In the genomic region with DNA sequence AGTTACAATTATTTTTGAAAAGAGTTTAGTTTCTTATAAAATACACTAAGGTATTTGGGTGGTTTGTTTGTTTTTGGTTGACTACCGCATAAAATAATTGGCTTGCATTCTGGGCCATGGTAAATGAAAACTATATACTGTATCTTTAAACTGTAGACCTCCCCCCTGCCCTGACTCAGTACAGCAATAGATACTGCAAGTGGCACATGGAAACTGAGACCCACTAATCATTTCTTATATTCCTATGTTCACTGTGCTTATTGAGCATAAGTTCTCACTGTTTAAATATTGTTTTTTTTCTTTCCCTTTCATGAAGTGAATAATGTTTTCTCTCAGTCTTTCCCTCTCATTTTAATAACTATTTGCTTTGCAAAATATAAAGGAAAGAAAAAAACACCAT, we compare ENCODE assay signal across 22 cellular contexts. TPM values are rescaled to one million over a fixed set of nuclear protein-coding genes. Genes with fewer than 3 reads are reported as not detected.
A peak's percentile ranks its signal among the peaks of the same experiment; 100 is the strongest.
DNase-seq lines count a peak whose midpoint lies in the region; ATAC-seq and TF ChIP-seq lines count a peak whose summit lies in the region.
"Had no signal": no experiment of that assay in that cellular context is flagged by ENCODE, and none has a peak within 500 bp of the region (broad histone marks: within the 10 kb centered on the region; RNA-seq: fewer than 3 reads in every experiment).

No MANE protein-coding gene starts in this region.

- H3K4me3 ChIP-seq in CD8-positive, alpha-beta T cell (ENCODE audit: low read depth, low read length) = no peak overlapping the region
- no peak overlapping the region for H3K4me3 ChIP-seq in naive thymus-derived CD4-positive, alpha-beta T cell (ENCODE audit: low read length)
- H3K4me3 ChIP-seq: GM12878, GM23338 had no signal

- H3K27ac ChIP-seq in CD8-positive, alpha-beta T cell (ENCODE audit: low read depth, low read length) = no peak overlapping the region
- no peak overlapping the region for H3K27ac ChIP-seq in naive thymus-derived CD4-positive, alpha-beta T cell (ENCODE audit: low read depth, low read length)
- H3K27ac ChIP-seq: C4-2B had no signal

- no peak for DNase-seq in activated naive CD4-positive, alpha-beta T cell treated with anti-CD3 and anti-CD28 coated beads for 36 hours
- no peak for DNase-seq in activated naive CD4-positive, alpha-beta T cell treated with anti-CD3 and anti-CD28 coated beads, Interleukin-2, amount 10 ng/mL, durations not matched to agents 7 days and 5 days
- DNase-seq in CD8-positive, alpha-beta T cell = no peak
- DNase-seq in naive thymus-derived CD4-positive, alpha-beta T cell = no peak
- no peak for DNase-seq in sciatic nerve (ENCODE audit: low spot score)
- DNase-seq in GF-D8 (lab: John Stamatoyannopoulos, UW) = no peak
- DNase-seq: AML-193, HCEC 1CT, Kasumi-1, MM.1S, NCI-H1092, NCI-H1436 treated with DMSO at 0.1 percent for 48 hours, NCI-H2029, NCI-H345, NCI-H524 treated with DMSO at 0.1 percent for 48 hours, PC-3, RPMI8226, SHP77 treated with DMSO at 0.1 percent for 48 hours had no signal

- no peak for TF ChIP-seq CTCF in CD8-positive, alpha-beta T cell (IDR thresholded peaks at IDR 0.05)

- POLR2A ChIA-PET in CD8-positive, alpha-beta T cell (lab: Charles Lee) = interaction anchor here (3.0 kb wide), 1 partner anchor 45 kb away, joined by 15 read pairs; the partner anchor contains the start of gene RASA2
- POLR2A ChIA-PET in naive thymus-derived CD4-positive, alpha-beta T cell (lab: Charles Lee) = interaction anchor here (1.0 to 3.0 kb wide), 2 partner anchors 34 to 46 kb away, joined by 3 to 30 read pairs; partner anchors contain the start of gene RASA2

- CTCF ChIA-PET in activated naive CD4-positive, alpha-beta T cell treated with anti-CD3 and anti-CD28 coated beads for 36 hours (lab: Charles Lee) = interaction anchor here (1.6 kb wide), 1 partner anchor 24 kb away, joined by 3 read pairs; no protein-coding TSS in a partner anchor
- CTCF ChIA-PET in activated naive CD4-positive, alpha-beta T cell treated with anti-CD3 and anti-CD28 coated beads, Interleukin-2, amount 10 ng/mL, durations not matched to agents 7 days and 5 days (lab: Charles Lee) = no interaction called here
- CTCF ChIA-PET in CD8-positive, alpha-beta T cell (lab: Charles Lee) = no interaction called here
- CTCF ChIA-PET in naive thymus-derived CD4-positive, alpha-beta T cell (lab: Charles Lee) = interaction anchor here (0.8 to 1.2 kb wide), 2 partner anchors 20 to 23 kb away, joined by 3 read pairs; no protein-coding TSS in a partner anchor

- H3K9me3 Mint-ChIP-seq in activated naive CD4-positive, alpha-beta T cell treated with anti-CD3 and anti-CD28 coated beads for 36 hours = peaks cover 8% of the 10 kb centered on the region
- H3K9me3 Mint-ChIP-seq in activated naive CD4-positive, alpha-beta T cell treated with anti-CD3 and anti-CD28 coated beads, Interleukin-2, amount 10 ng/mL, durations not matched to agents 7 days and 5 days = peaks cover 9% of the 10 kb centered on the region
- peaks cover 6% of the 10 kb centered on the region for H3K9me3 Mint-ChIP-seq in CD8-positive, alpha-beta T cell
- H3K9me3 Mint-ChIP-seq in activated T-helper 17 cell treated with anti-CD3 and anti-CD28 coated beads, Interleukin-2, amount 50 U/mL, for 72 hours = no peaks in the 10 kb centered on the region
- H3K9me3 Mint-ChIP-seq in naive thymus-derived CD4-positive, alpha-beta T cell = peaks cover 0 to 13% (median 6%) of the 10 kb centered on the region in 11 donors

- peaks cover 45% of the 10 kb centered on the region for H3K4me1 ChIP-seq in CD8-positive, alpha-beta T cell (ENCODE audit: insufficient read depth, low read length)
- H3K4me1 ChIP-seq in naive thymus-derived CD4-positive, alpha-beta T cell (ENCODE audit: control insufficient read depth in 2 of 2, insufficient read depth in 2 of 2, low read length in 2 of 2) = peaks cover 22 to 55% of the 10 kb centered on the region in 2 donors

- H3K4me3 Mint-ChIP-seq in activated naive CD4-positive, alpha-beta T cell treated with anti-CD3 and anti-CD28 coated beads for 36 hours = no peak overlapping the region
- H3K4me3 Mint-ChIP-seq in activated naive CD4-positive, alpha-beta T cell treated with anti-CD3 and anti-CD28 coated beads, Interleukin-2, amount 10 ng/mL, durations not matched to agents 7 days and 5 days = no peak overlapping the region
- H3K4me3 Mint-ChIP-seq in CD8-positive, alpha-beta T cell = no peak overlapping the region
- H3K4me3 Mint-ChIP-seq in activated T-helper 17 cell treated with anti-CD3 and anti-CD28 coated beads, Interleukin-2, amount 50 U/mL, for 72 hours = no peak overlapping the region
- peak overlapping the region in 3 of 10 donors; percentile 1 to 48 (median 41) for H3K4me3 Mint-ChIP-seq in naive thymus-derived CD4-positive, alpha-beta T cell
- H3K4me3 Mint-ChIP-seq: GM23338 had no signal

- peaks cover 62% of the 10 kb centered on the region for H3K4me1 Mint-ChIP-seq in activated naive CD4-positive, alpha-beta T cell treated with anti-CD3 and anti-CD28 coated beads for 36 hours (ENCODE audit: low read depth)
- H3K4me1 Mint-ChIP-seq in activated naive CD4-positive, alpha-beta T cell treated with anti-CD3 and anti-CD28 coated beads, Interleukin-2, amount 10 ng/mL, durations not matched to agents 7 days and 5 days = peaks cover 36% of the 10 kb centered on the region
- peaks cover 67% of the 10 kb centered on the region for H3K4me1 Mint-ChIP-seq in CD8-positive, alpha-beta T cell (ENCODE audit: low read depth)
- peaks cover 24% of the 10 kb centered on the region for H3K4me1 Mint-ChIP-seq in activated T-helper 17 cell treated with anti-CD3 and anti-CD28 coated beads, Interleukin-2, amount 50 U/mL, for 72 hours
- H3K4me1 Mint-ChIP-seq in naive thymus-derived CD4-positive, alpha-beta T cell = peaks cover 36 to 83% (median 79%) of the 10 kb centered on the region in 7 donors
- H3K4me1 Mint-ChIP-seq: GM23338 had no signal

- no peaks in the 10 kb centered on the region for H3K27me3 Mint-ChIP-seq in activated naive CD4-positive, alpha-beta T cell treated with anti-CD3 and anti-CD28 coated beads for 36 hours (ENCODE audit: low read depth)
- H3K27me3 Mint-ChIP-seq in activated naive CD4-positive, alpha-beta T cell treated with anti-CD3 and anti-CD28 coated beads, Interleukin-2, amount 10 ng/mL, durations not matched to agents 7 days and 5 days = no peaks in the 10 kb centered on the region
- H3K27me3 Mint-ChIP-seq in CD8-positive, alpha-beta T cell (ENCODE audit: low read depth) = no peaks in the 10 kb centered on the region
- no peaks in the 10 kb centered on the region for H3K27me3 Mint-ChIP-seq in activated T-helper 17 cell treated with anti-CD3 and anti-CD28 coated beads, Interleukin-2, amount 50 U/mL, for 72 hours
- H3K27me3 Mint-ChIP-seq in naive thymus-derived CD4-positive, alpha-beta T cell = no peaks in the 10 kb centered on the region

- peaks cover 6% of the 10 kb centered on the region for H3K36me3 ChIP-seq in CD8-positive, alpha-beta T cell (ENCODE audit: insufficient read depth, low read length)
- peaks cover 5 to 9% (median 6%) of the 10 kb centered on the region in 3 experiments for H3K36me3 ChIP-seq in naive thymus-derived CD4-positive, alpha-beta T cell (ENCODE audit: control insufficient read depth in 2 of 3, insufficient read depth in 3 of 3, low read length in 3 of 3)

- ATAC-seq in CD8-positive, alpha-beta T cell = no peak
- peak; percentile 72 for ATAC-seq in activated T-helper 17 cell treated with anti-CD3 and anti-CD28 coated beads, Interleukin-2, amount 50 U/mL, for 72 hours (replicated peaks)
- ATAC-seq in naive thymus-derived CD4-positive, alpha-beta T cell = no peak
- ATAC-seq in sciatic nerve = no peak
- ATAC-seq: GM12878, GM23338, PC-3 had no signal

- H3K27me3 ChIP-seq in CD8-positive, alpha-beta T cell (ENCODE audit: insufficient read depth, low read length) = no peaks in the 10 kb centered on the region
- no peaks in the 10 kb centered on the region for H3K27me3 ChIP-seq in naive thymus-derived CD4-positive, alpha-beta T cell (ENCODE audit: control insufficient read depth in 2 of 2, insufficient read depth in 2 of 2, low read length in 2 of 2)

- peaks cover 30% of the 10 kb centered on the region for H3K36me3 Mint-ChIP-seq in activated naive CD4-positive, alpha-beta T cell treated with anti-CD3 and anti-CD28 coated beads for 36 hours (ENCODE audit: low read depth)
- peaks cover 65% of the 10 kb centered on the region for H3K36me3 Mint-ChIP-seq in activated naive CD4-positive, alpha-beta T cell treated with anti-CD3 and anti-CD28 coated beads, Interleukin-2, amount 10 ng/mL, durations not matched to agents 7 days and 5 days
- H3K36me3 Mint-ChIP-seq in CD8-positive, alpha-beta T cell = peaks cover 52% of the 10 kb centered on the region
- peaks cover 79% of the 10 kb centered on the region for H3K36me3 Mint-ChIP-seq in activated T-helper 17 cell treated with anti-CD3 and anti-CD28 coated beads, Interleukin-2, amount 50 U/mL, for 72 hours (ENCODE audit: low read depth)
- H3K36me3 Mint-ChIP-seq in naive thymus-derived CD4-positive, alpha-beta T cell = peaks cover 10 to 48% (median 39%) of the 10 kb centered on the region in 5 donors

- peak overlapping the region; percentile 30 for H3K27ac Mint-ChIP-seq in activated naive CD4-positive, alpha-beta T cell treated with anti-CD3 and anti-CD28 coated beads for 36 hours
- H3K27ac Mint-ChIP-seq in activated naive CD4-positive, alpha-beta T cell treated with anti-CD3 and anti-CD28 coated beads, Interleukin-2, amount 10 ng/mL, durations not matched to agents 7 days and 5 days = no peak overlapping the region
- peak overlapping the region; percentile 60 for H3K27ac Mint-ChIP-seq in CD8-positive, alpha-beta T cell
- peak overlapping the region; percentile 29 for H3K27ac Mint-ChIP-seq in activated T-helper 17 cell treated with anti-CD3 and anti-CD28 coated beads, Interleukin-2, amount 50 U/mL, for 72 hours
- peak overlapping the region in 5 of 9 donors; percentile 25 to 86 (median 56) for H3K27ac Mint-ChIP-seq in naive thymus-derived CD4-positive, alpha-beta T cell
- H3K27ac Mint-ChIP-seq: GM23338 had no signal

- intact Hi-C loops in activated naive CD4-positive, alpha-beta T cell treated with anti-CD3 and anti-CD28 coated beads for 36 hours (cut with micrococcal nuclease) = no loop called here
- intact Hi-C loops in CD8-positive, alpha-beta T cell (cut with DNase I, micrococcal nuclease) = loop anchor here (2.0 kb wide), 2 partner anchors 18 to 46 kb away; partner anchors contain the start of gene RASA2 (in 1 of the 2)
- intact Hi-C loops in naive thymus-derived CD4-positive, alpha-beta T cell (cut with micrococcal nuclease) = no loop called here
- intact Hi-C loops in sciatic nerve (cut with DNase I) = no loop called here

- no peaks in the 10 kb centered on the region for H3K9me3 ChIP-seq in CD8-positive, alpha-beta T cell (ENCODE audit: low read length)
- H3K9me3 ChIP-seq in naive thymus-derived CD4-positive, alpha-beta T cell (ENCODE audit: control insufficient read depth in 2 of 3, low read length in 3 of 3) = no peaks in the 10 kb centered on the region

RNA-seq across cellular contexts. Expression of gene RASA2, which starts 45.8 kb away (rescaled TPM):
- 10 to 100 TPM; 24.0 to 27.5 TPM for total RNA-seq in activated naive CD4-positive, alpha-beta T cell treated with anti-CD3 and anti-CD28 coated beads for 36 hours
- 10 to 100 TPM; 96.3 to 97.4 TPM for total RNA-seq in CD8-positive, alpha-beta T cell
- 10 to 100 TPM; 36.6 to 41.1 TPM for total RNA-seq in activated T-helper 17 cell treated with anti-CD3 and anti-CD28 coated beads, Interleukin-2, amount 50 U/mL, for 72 hours
- total RNA-seq in naive thymus-derived CD4-positive, alpha-beta T cell = 100 to 1,000 TPM in 2 of 5 experiments, 10 to 100 TPM in 3; 51.9 to 120 (median 96.3) TPM
- 10 to 100 TPM; 51.0 to 59.8 TPM for polyA plus RNA-seq in naive thymus-derived CD4-positive, alpha-beta T cell
- 49.3 TPM for total RNA-seq in sciatic nerve

Comparison
In these comparisons a context has a peak if more than half of its experiments do, and no peak if none do; other contexts are left out.
1. CTCF ChIA-PET loops: an anchor here in activated naive CD4-positive, alpha-beta T cell treated with anti-CD3 and anti-CD28 coated beads for 36 hours (1.6 kb wide) and naive thymus-derived CD4-positive, alpha-beta T cell (0.8 to 1.2 kb wide); none called in activated naive CD4-positive, alpha-beta T cell treated with anti-CD3 and anti-CD28 coated beads, Interleukin-2, amount 10 ng/mL, durations not matched to agents 7 days and 5 days and CD8-positive, alpha-beta T cell.
2. intact Hi-C loops: an anchor here in CD8-positive, alpha-beta T cell (2.0 kb wide); none called in activated naive CD4-positive, alpha-beta T cell treated with anti-CD3 and anti-CD28 coated beads for 36 hours, naive thymus-derived CD4-positive, alpha-beta T cell and sciatic nerve.